ENCODE assay signal across 10 cellular contexts in the genomic region with DNA sequence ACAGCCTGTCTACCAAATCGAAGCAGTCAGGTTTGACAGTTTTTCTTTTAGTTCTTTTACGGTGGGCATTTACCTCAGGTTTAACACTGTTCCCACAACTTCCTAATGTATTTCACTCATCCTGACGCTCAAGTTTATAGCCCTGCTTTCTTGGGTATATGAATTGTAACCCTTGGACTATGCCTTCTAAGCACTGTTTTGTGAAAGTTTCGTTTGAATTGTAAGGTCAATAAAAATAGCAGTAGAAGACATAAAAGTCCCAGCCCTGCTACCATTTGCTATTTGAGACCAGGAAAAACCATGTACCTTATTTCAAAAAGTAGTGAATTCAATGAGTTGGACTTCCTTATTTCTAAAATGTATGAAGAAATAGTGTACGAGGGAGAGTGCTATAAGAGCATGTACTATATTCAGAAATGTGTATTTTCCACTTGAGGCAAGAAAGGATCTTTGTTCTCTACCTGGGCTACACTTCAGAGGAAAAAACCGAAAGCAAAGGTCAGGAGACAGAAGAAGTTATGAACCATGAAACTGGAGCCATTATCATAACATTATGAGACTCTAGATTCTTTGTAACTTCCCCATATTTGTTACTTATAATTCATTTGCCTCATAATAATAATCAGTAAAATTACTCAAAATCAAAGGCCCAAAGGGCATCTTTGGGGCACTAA. TPM values are rescaled to one million over a fixed set of nuclear protein-coding genes. Genes with fewer than 3 reads are reported as not detected.
DNase-seq lines count a peak whose midpoint lies in the region; ATAC-seq, FAIRE-seq and TF ChIP-seq lines count a peak whose summit lies in the region.
"Had no signal": no experiment of that assay in that cellular context is flagged by ENCODE, and none has a peak within 500 bp of the region (broad histone marks: within the 10 kb centered on the region; RNA-seq: fewer than 3 reads in every experiment).

No MANE protein-coding gene starts in this region.

- TF ChIP-seq RAD21 in GM12878 (IDR thresholded peaks at IDR 0.05; ENCODE audit: insufficient read depth, low read depth, low read length): no peak

- no peaks in the 10 kb centered on the region for H3K27me3 Mint-ChIP-seq in T-helper 1 cell treated with Interleukin-12 subunit alpha and Interleukin-12 subunit beta and Interleukin-4 antibody, amounts not matched to agents 30 μg/mL and 1 μg/mL, for 36 hours (ENCODE audit: low read depth)
- H3K27me3 Mint-ChIP-seq in osteocyte (ENCODE audit: unreplicated experiment): no peaks in the 10 kb centered on the region

- no peak for FAIRE-seq in GM12878 (lab: Jason Lieb, UNC)

- peak overlapping the region; percentile 97; the same call in 1 of the 2 replicates for H3K9ac ChIP-seq in GM12878 (ENCODE audit: control insufficient read depth, insufficient read depth, low read length)

- H2AFZ ChIP-seq in GM12878 (ENCODE audit: control insufficient read depth, low read depth, low read length): peak overlapping the region; percentile 31

- intact Hi-C loops in GM12878 (cut with micrococcal nuclease; ENCODE audit: unreplicated experiment): no loop called here

- H3K4me1 Mint-ChIP-seq in T-helper 1 cell treated with Interleukin-12 subunit alpha and Interleukin-12 subunit beta and Interleukin-4 antibody, amounts not matched to agents 30 μg/mL and 1 μg/mL, for 36 hours (ENCODE audit: low read depth): peaks cover 37% of the 10 kb centered on the region
- H3K4me1 Mint-ChIP-seq in osteocyte (ENCODE audit: unreplicated experiment): peaks cover 30% of the 10 kb centered on the region

- H3K36me3 ChIP-seq in GM12878 (ENCODE audit: control insufficient read depth in 2 of 2, insufficient read depth in 2 of 2, low read length in 1 of 2): no peaks in the 10 kb centered on the region

- TF ChIP-seq CTCF in GM12878 (IDR thresholded peaks at IDR 0.05 in 2 of 3, conservative IDR thresholded peaks at IDR 0.05 in 1 of 3; ENCODE audit: control insufficient read depth in 2 of 3, extremely low read depth in 1 of 3, insufficient read depth in 1 of 3, low read depth in 3 of 3, low read length in 3 of 3): no peak
- TF ChIP-seq CTCF in osteocyte (IDR thresholded peaks at IDR 0.05): no peak

- RAD21 ChIA-PET in GM12878 (lab: Charles Lee; ENCODE audit: unreplicated experiment): no interaction called here

- no peak for TF ChIP-seq EP300 in GM12878 (IDR thresholded peaks at IDR 0.05; ENCODE audit: borderline replicate concordance in 1 of 2, control insufficient read depth in 1 of 2, low read depth in 2 of 2, low read length in 2 of 2)

- no peak for TF ChIP-seq POLR2A in GM12878 (IDR thresholded peaks at IDR 0.05; ENCODE audit: low read depth, low read length)

- POLR2A ChIA-PET in GM12878 (lab: Charles Lee): no interaction called here

- H3K4me3 Mint-ChIP-seq in T-helper 1 cell treated with Interleukin-12 subunit alpha and Interleukin-12 subunit beta and Interleukin-4 antibody, amounts not matched to agents 30 μg/mL and 1 μg/mL, for 36 hours: peak overlapping the region; percentile 52
- H3K4me3 Mint-ChIP-seq in osteocyte (ENCODE audit: unreplicated experiment): peak overlapping the region; percentile 47

- 25% methylated on average over 6 of the region's 6 CpGs for WGBS in GM12878 (ENCODE audit: insufficient coverage, insufficient replicate concordance, low lambda C conversion rate, missing lambda C conversion rate)

- ATAC-seq in GM12878: peak; percentile 4; the same call in 1 of the 3 replicates

- H3K4me2 ChIP-seq in GM12878 (ENCODE audit: control insufficient read depth, insufficient read depth): peak overlapping the region; percentile 84

- H3K27ac Mint-ChIP-seq in T-helper 1 cell treated with Interleukin-12 subunit alpha and Interleukin-12 subunit beta and Interleukin-4 antibody, amounts not matched to agents 30 μg/mL and 1 μg/mL, for 36 hours: peak overlapping the region; percentile 44
- peak overlapping the region; percentile 32 for H3K27ac Mint-ChIP-seq in osteocyte (ENCODE audit: unreplicated experiment)

- no peaks in the 10 kb centered on the region for H3K27me3 ChIP-seq in GM12878 (replicated peaks in 1 of 2; ENCODE audit: control insufficient read depth in 2 of 2, insufficient read depth in 2 of 2, low read length in 1 of 2)

- peaks cover 7% of the 10 kb centered on the region for H3K36me3 Mint-ChIP-seq in T-helper 1 cell treated with Interleukin-12 subunit alpha and Interleukin-12 subunit beta and Interleukin-4 antibody, amounts not matched to agents 30 μg/mL and 1 μg/mL, for 36 hours (ENCODE audit: low read depth)
- no peaks in the 10 kb centered on the region for H3K36me3 Mint-ChIP-seq in osteocyte (ENCODE audit: unreplicated experiment)

- H3K9me3 Mint-ChIP-seq in T-helper 1 cell treated with Interleukin-12 subunit alpha and Interleukin-12 subunit beta and Interleukin-4 antibody, amounts not matched to agents 30 μg/mL and 1 μg/mL, for 36 hours: no peaks in the 10 kb centered on the region
- no peaks in the 10 kb centered on the region for H3K9me3 Mint-ChIP-seq in osteocyte (ENCODE audit: unreplicated experiment)

- in situ Hi-C loops in GM12878 (cut with MboI): loop anchor here (25.0 kb wide), 1 partner anchor 978 kb away; no protein-coding TSS in a partner anchor

- H3K79me2 ChIP-seq in GM12878 (ENCODE audit: control insufficient read depth, insufficient read depth, low read length): peaks cover 62% of the 10 kb centered on the region

- H3K4me1 ChIP-seq in GM12878 (ENCODE audit: control insufficient read depth, insufficient read depth, low read length): no peaks in the 10 kb centered on the region

- DNase-seq in T-helper 1 cell: no peak
- peak; percentile 30 for DNase-seq in LoVo (ENCODE audit: low spot score)
- DNase-seq in GM12878 (ENCODE audit: low read depth, low spot score): no peak
- no peak for DNase-seq in osteocyte (ENCODE audit: extremely low spot score, unreplicated experiment)
- no peak for DNase-seq in D341Med (ENCODE audit: low spot score)
- no peak for DNase-seq in NCI-H2081 (lab: John Stamatoyannopoulos, UW)
- no peak for DNase-seq in COLO668 (lab: John Stamatoyannopoulos, UW; ENCODE audit: unreplicated experiment)
- DNase-seq: amniotic stem cell, NCI-H146 had no signal

- SMC1A ChIA-PET in GM12878 (lab: Charles Lee; ENCODE audit: uncharacterized antibody, unreplicated experiment): no interaction called here

- H3K4me3 ChIP-seq in GM12878: peak overlapping the region; percentile 86

- H3K27ac ChIP-seq in GM12878 (ENCODE audit: control insufficient read depth, insufficient read depth): peak overlapping the region; percentile 97

- CTCF ChIA-PET in GM12878 (lab: Yijun Ruan, JAX): no interaction called here

- H3K9me3 ChIP-seq in GM12878 (replicated peaks; ENCODE audit: control insufficient read depth, insufficient read depth, low read length): no peaks in the 10 kb centered on the region; the same call in 2 of the 3 replicates

- no peaks in the 10 kb centered on the region for H4K20me1 ChIP-seq in GM12878 (ENCODE audit: control insufficient read depth, insufficient read depth)

- no TSS peak for BruUV-seq in GM12878 (replicated peaks; lab: Mats Ljungman, UMichigan)

TF ChIP-seq in GM12878, 131 proteins besides CTCF, POLR2A, EP300 and RAD21:
- TF ChIP-seq POLR2AphosphoS5 (IDR thresholded peaks at IDR 0.05; ENCODE audit: low read length) (no peak), GATAD2B (conservative IDR thresholded peaks at IDR 0.05; ENCODE audit: low read depth) (0 out of 2 replicates have a peak, but pooled peaks have one; percentile 48), NR2F1 (conservative IDR thresholded peaks at IDR 0.05) (0 out of 2 replicates have a peak, but pooled peaks have one; percentile 25), SIX5 (IDR thresholded peaks at IDR 0.05; ENCODE audit: low read depth, low read length, severe bottlenecking) (no peak)

RNA-seq across cellular contexts. Expression of a gene that starts 1.9 kb away (rescaled TPM):
- total RNA-seq in GM12878 (2013; cell fraction: nucleolus; rRNA removed): 77.2 and 90.4 TPM in 2 replicates
- total RNA-seq in GM12878 (2014; rRNA removed): 51.5 and 58.4 TPM in 2 replicates
- total RNA-seq in GM12878 (2014; rRNA removed; fragmentation: Illumina TruSeq; extraction: Trizol): 122 and 123 TPM in 2 replicates
- 71.3 and 72.4 TPM in 2 replicates for total RNA-seq in GM12878 (2021)
- 58.5 TPM for polyA plus RNA-seq in GM12878 (2011; ENCODE audit: low read depth)
- 128 and 193 TPM in 2 replicates for polyA plus RNA-seq in GM12878 (2011; rRNA removed)
- 37.1 and 45.1 TPM in 2 replicates for polyA plus RNA-seq in GM12878 (2011; cell fraction: cytosol; rRNA removed)
- polyA plus RNA-seq in GM12878 (2011; cell fraction: nucleus; rRNA removed): 61.2 and 70.1 TPM in 2 replicates
- polyA plus RNA-seq in GM12878 (2012): 66.6 and 76.4 TPM in 2 replicates
- 152 and 199 TPM in 2 replicates for polyA plus RNA-seq in GM12878 (2014; fragmentation: Illumina TruSeq; extraction: Trizol)
- 100 to 1,000 TPM; 115 to 122 TPM for polyA plus RNA-seq in GM12878 (2014; fragmentation: Nextera tagmentation; extraction: Ambion mirVana)
- polyA plus RNA-seq in GM12878 (2014; rRNA removed): 62.2 and 74.5 TPM in 2 replicates
- 100 to 1,000 TPM; 131 TPM for polyA plus RNA-seq in GM12878 (2016; fragmentation: Nextera tagmentation; extraction: Ambion mirVana)
- 44.8 and 74.0 TPM in 2 replicates for polyA minus RNA-seq in GM12878 (2011; rRNA and poly(A)+ RNA removed)
- polyA minus RNA-seq in GM12878 (2011; cell fraction: cytosol; rRNA and poly(A)+ RNA removed): 37.6 and 38.5 TPM in 2 replicates
- polyA minus RNA-seq in GM12878 (2011; cell fraction: nucleus; rRNA and poly(A)+ RNA removed): 20.3 and 34.5 TPM in 2 replicates
- total RNA-seq in osteocyte: 43.7 and 46.6 TPM in 2 replicates
